Comparison of ENCODE assay signal across 12 cellular contexts in the genomic region with DNA sequence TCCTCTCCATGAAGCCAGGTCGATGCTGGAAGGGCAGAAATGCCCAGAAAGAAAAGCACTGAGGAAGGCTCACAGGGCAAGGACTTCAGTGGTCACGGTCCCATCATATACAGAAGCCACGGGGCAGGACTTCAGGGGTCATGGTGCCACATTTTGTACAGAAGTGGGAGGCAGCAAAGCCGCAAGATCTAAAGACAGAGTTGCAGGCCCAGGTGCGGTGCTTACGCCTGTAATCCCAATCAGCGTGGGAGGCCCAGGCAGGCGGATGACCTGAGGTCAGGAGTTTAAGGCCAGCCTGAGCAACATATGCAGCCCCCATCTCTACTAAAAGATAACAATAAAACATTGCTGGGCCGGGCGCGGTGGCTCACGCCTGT.
DNase-seq lines count a peak whose midpoint lies in the region; ATAC-seq and TF ChIP-seq lines count a peak whose summit lies in the region.
"Had no signal": no experiment of that assay in that cellular context is flagged by ENCODE, and none has a peak within 500 bp of the region (broad histone marks: within the 10 kb centered on the region; RNA-seq: fewer than 3 reads in every experiment).

No MANE protein-coding gene starts in this region.

- DNase-seq in lung (ENCODE audit: low spot score) (no peak), HPDE6-E6E7 (ENCODE audit: extremely low spot score) (no peak)
- no peak for DNase-seq in activated T-cell treated with anti-CD3 and anti-CD28 coated beads, Interleukin-2, amount 50 U/mL, for 48 hours
- DNase-seq: effector memory CD4-positive, alpha-beta T cell; left lung; NCI-H2107; NK-92 treated with Interleukin-12 subunit alpha and Interleukin-12 subunit beta, amount 100 ng/mL, for 24 hours had no signal

- 0 out of 2 replicates have a peak overlapping the region, but pooled peaks have one; percentile 32 for H3K9ac ChIP-seq in HUES64 (ENCODE audit: low read depth, low read length)
- H3K9ac ChIP-seq in stomach smooth muscle (ENCODE audit: low read length in 2 of 2) = no peak overlapping the region

- H3K9me3 ChIP-seq in HUES64 (ENCODE audit: insufficient read depth, low read depth, low read length) = no peaks in the 10 kb centered on the region
- no peaks in the 10 kb centered on the region for H3K9me3 ChIP-seq in ectodermal cell (ENCODE audit: control insufficient read depth, low read length)
- no peaks in the 10 kb centered on the region for H3K9me3 ChIP-seq in lung (ENCODE audit: control insufficient read depth in 2 of 2, insufficient read depth in 1 of 2, low read length in 1 of 2)
- H3K9me3 ChIP-seq in stomach smooth muscle (ENCODE audit: control insufficient read depth in 2 of 2, low read length in 2 of 2) = no peaks in the 10 kb centered on the region
- H3K9me3 ChIP-seq: left lung had no signal

- H3K36me3 ChIP-seq in HUES64 (ENCODE audit: insufficient read depth, low read length) = no peaks in the 10 kb centered on the region
- no peaks in the 10 kb centered on the region for H3K36me3 ChIP-seq in ectodermal cell (ENCODE audit: control insufficient read depth, insufficient read depth, low read length)
- H3K36me3 ChIP-seq in lung (ENCODE audit: control insufficient read depth in 2 of 2, insufficient read depth in 2 of 2, low read length in 2 of 2) = no peaks in the 10 kb centered on the region
- H3K36me3 ChIP-seq in stomach smooth muscle (ENCODE audit: control insufficient read depth in 2 of 2, insufficient read depth in 2 of 2, low read length in 2 of 2) = no peaks in the 10 kb centered on the region
- H3K36me3 ChIP-seq: left lung had no signal

- H3K4me1 ChIP-seq in HUES64 (ENCODE audit: insufficient read depth, low read length) (peaks cover 28% of the 10 kb centered on the region), ectodermal cell (ENCODE audit: control insufficient read depth, insufficient read depth, low read length) (peaks cover 10% of the 10 kb centered on the region), lung (ENCODE audit: control insufficient read depth in 2 of 2, insufficient read depth in 2 of 2, low read length in 2 of 2) (peaks cover 13 to 15% of the 10 kb centered on the region in 2 donors), stomach smooth muscle (ENCODE audit: control insufficient read depth, insufficient read depth, low read length) (peaks cover 75% of the 10 kb centered on the region)

- H3K4me3 ChIP-seq in HUES64 (ENCODE audit: low read length) (no peak overlapping the region), ectodermal cell (ENCODE audit: insufficient read depth, low read depth, low read length) (no peak overlapping the region), lung (no peak overlapping the region), stomach smooth muscle (ENCODE audit: low read length in 2 of 2) (no peak overlapping the region)
- H3K4me3 ChIP-seq: left lung had no signal

- no peaks in the 10 kb centered on the region for H3K27me3 ChIP-seq in HUES64 (ENCODE audit: insufficient read depth, low read length)
- H3K27me3 ChIP-seq in ectodermal cell (ENCODE audit: control insufficient read depth, insufficient read depth, low read length, poor library complexity, severe bottlenecking) = no peaks in the 10 kb centered on the region
- H3K27me3 ChIP-seq in lung (ENCODE audit: control insufficient read depth, insufficient read depth) = no peaks in the 10 kb centered on the region
- H3K27me3 ChIP-seq in stomach smooth muscle (ENCODE audit: control insufficient read depth in 1 of 2, insufficient read depth in 2 of 2, low read length in 2 of 2) = no peaks in the 10 kb centered on the region
- H3K27me3 ChIP-seq: left lung had no signal

- 88% methylated on average over 12 of the region's 12 CpGs for WGBS in HUES64
- 89 to 94% methylated on average over 12 of the region's 12 CpGs for WGBS in ectodermal cell, 2 experiments
- WGBS in lung, 2 donors = 84 to 91% methylated on average over 12 of the region's 12 CpGs

- no peak for TF ChIP-seq CTCF in lung (IDR thresholded peaks at IDR 0.05; ENCODE audit: control extremely low read depth, extremely low read depth)

- ATAC-seq in lung (ENCODE audit: insufficient read depth, low FRiP score) = no peak
- ATAC-seq in HG03039 (IDR thresholded peaks at IDR 0.05; ENCODE audit: unreplicated experiment) = no peak
- no peak for ATAC-seq in HG02970 (IDR thresholded peaks at IDR 0.05; ENCODE audit: low FRiP score, unreplicated experiment)

- H3K27ac ChIP-seq in HUES64 (ENCODE audit: low read depth, low read length) (peak overlapping the region; percentile 72; the same call in 1 of the 2 replicates), ectodermal cell (ENCODE audit: insufficient read depth, low read depth, low read length, poor library complexity, severe bottlenecking) (peak overlapping the region; percentile 76), lung (ENCODE audit: low read depth in 1 of 2, low read length in 1 of 2) (peak overlapping the region; percentile 11 to 17), stomach smooth muscle (ENCODE audit: low read length) (peak overlapping the region; percentile 82)

Comparison
In these comparisons a context has a peak if more than half of its experiments do, and no peak if none do; other contexts are left out.
1. H3K27ac ChIP-seq: peak in every context shown above with its lines; median percentile 82 in stomach smooth muscle; 76 in ectodermal cell; 72 in HUES64; 14 in lung.